In the genomic region with DNA sequence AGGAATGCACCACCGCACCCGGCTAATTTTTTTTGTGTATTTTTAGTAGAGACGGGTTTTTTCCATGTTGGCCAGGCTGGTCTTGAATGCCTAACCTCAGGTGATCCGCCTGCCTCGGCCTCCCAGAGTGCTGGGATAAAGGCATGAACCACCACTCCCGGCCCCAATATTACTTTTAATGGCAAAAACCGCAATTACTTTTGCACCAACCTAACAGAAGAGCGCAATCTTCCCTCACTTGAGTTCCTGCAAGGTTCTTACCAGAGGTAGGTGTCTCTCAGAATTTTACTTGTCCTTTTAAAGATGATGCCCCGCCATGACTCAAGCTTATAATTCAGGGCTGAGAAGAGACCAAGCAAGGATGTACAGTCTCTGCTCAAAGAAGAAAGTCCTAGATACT, we compare ENCODE assay signal across 1 cellular context.
A peak's percentile ranks its signal among the peaks of the same experiment; 100 is the strongest.
TF ChIP-seq lines count a peak whose summit lies in the region.

No MANE protein-coding gene starts in this region.

TF ChIP-seq in HepG2, 621 proteins besides CTCF, POLR2A, EP300 and RAD21 (continued from another document):
- peak; percentile 76 for TF ChIP-seq ZBTB40 (IDR thresholded peaks at IDR 0.05)
- no peak for TF ChIP-seq ZBTB40 (CRISPR knock-in tag; IDR thresholded peaks at IDR 0.05)
- no peak for TF ChIP-seq U2AF2 (IDR thresholded peaks at IDR 0.05; ENCODE audit: low read depth, low read length)
